1 cellular context compared by ENCODE assay signal in the genomic region with DNA sequence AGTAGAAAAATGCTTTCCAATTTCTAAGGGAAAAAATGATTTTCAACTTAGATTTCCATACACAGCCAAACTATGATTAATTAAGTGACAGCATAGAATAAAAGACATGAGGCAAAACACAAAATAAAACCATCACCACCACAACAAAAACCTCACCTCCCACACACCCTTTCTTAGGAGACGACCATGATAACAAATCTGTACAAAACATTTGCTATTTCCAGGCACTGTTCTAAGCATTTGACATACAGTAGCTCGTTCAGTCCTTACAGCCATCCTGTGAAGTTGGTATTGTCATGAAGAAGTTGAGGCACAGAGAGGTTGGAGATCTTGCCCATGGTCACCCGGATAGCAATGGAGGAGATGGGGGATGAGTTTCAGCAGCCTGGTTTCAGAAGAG.
TF ChIP-seq lines count a peak whose summit lies in the region.

No MANE protein-coding gene starts in this region.

TF ChIP-seq in K562, 482 proteins besides CTCF, POLR2A, EP300 and RAD21 (continues in another document):
- TF ChIP-seq SOX6 (IDR thresholded peaks at IDR 0.05) (peak; percentile 55; the same call in 1 of the 2 replicates), MEIS2 (IDR thresholded peaks at IDR 0.05; ENCODE audit: partially characterized antibody) (peak; percentile 45), TAF1 (IDR thresholded peaks at IDR 0.05; ENCODE audit: control insufficient read depth, extremely low read depth, insufficient read depth, low read length, severe bottlenecking) (no peak), ZNF561 (CRISPR knock-in tag; conservative IDR thresholded peaks at IDR 0.05) (no peak), ZFX (CRISPR knock-in tag; IDR thresholded peaks at IDR 0.05) (no peak), HDAC1 (IDR thresholded peaks at IDR 0.05) (peak in 1 of 2 experiments; percentile 52; a peak in 2 of 4 replicates), NFIC (IDR thresholded peaks at IDR 0.05) (0 out of 2 replicates have a peak, but pooled peaks have one; percentile 4), KDM5B (IDR thresholded peaks at IDR 0.05; ENCODE audit: insufficient replicate concordance, low read depth, low read length) (no peak), CBFA2T3 (IDR thresholded peaks at IDR 0.05) (peak; percentile 53), KDM4B (IDR thresholded peaks at IDR 0.05; ENCODE audit: borderline replicate concordance in 2 of 2, low read depth in 1 of 2) (no peak), ZNF253 (CRISPR knock-in tag; conservative IDR thresholded peaks at IDR 0.05) (no peak), SREBF2 (CRISPR knock-in tag; IDR thresholded peaks at IDR 0.05) (no peak), STAG1 (CRISPR knock-in tag; IDR thresholded peaks at IDR 0.05; ENCODE audit: borderline replicate concordance) (no peak), RBM15 (IDR thresholded peaks at IDR 0.05; ENCODE audit: insufficient read depth, low read length) (no peak), KAT2B (IDR thresholded peaks at IDR 0.05; ENCODE audit: low read depth, low read length) (no peak), TAF7 (tag; IDR thresholded peaks at IDR 0.05) (no peak), ARID1B (IDR thresholded peaks at IDR 0.05) (peak; percentile 62), HDAC2 (IDR thresholded peaks at IDR 0.05) (no peak), BMI1 (IDR thresholded peaks at IDR 0.05; ENCODE audit: low read length) (no peak), RBBP5 (IDR thresholded peaks at IDR 0.05; ENCODE audit: borderline replicate concordance, insufficient read depth, low read length, poor library complexity, severe bottlenecking) (no peak), RHOXF2B (CRISPR knock-in tag; conservative IDR thresholded peaks at IDR 0.05) (no peak), NFRKB (IDR thresholded peaks at IDR 0.05; ENCODE audit: low read depth) (no peak), RFX5 (IDR thresholded peaks at IDR 0.05; ENCODE audit: low read depth, low read length) (no peak), CCNT2 (IDR thresholded peaks at IDR 0.05; ENCODE audit: borderline replicate concordance, extremely low read depth, insufficient read length, low read depth, low read length) (no peak), ZNF431 (CRISPR knock-in tag; IDR thresholded peaks at IDR 0.05) (no peak), KDM1A (IDR thresholded peaks at IDR 0.05) (peak; percentile 63 to 74), ELF2 (CRISPR knock-in tag; IDR thresholded peaks at IDR 0.05) (no peak), TOE1 (IDR thresholded peaks at IDR 0.05; ENCODE audit: borderline replicate concordance) (no peak), TOE1 (CRISPR knock-in tag; IDR thresholded peaks at IDR 0.05; ENCODE audit: borderline replicate concordance, low read depth) (no peak)
- TF ChIP-seq, protein P1, sequence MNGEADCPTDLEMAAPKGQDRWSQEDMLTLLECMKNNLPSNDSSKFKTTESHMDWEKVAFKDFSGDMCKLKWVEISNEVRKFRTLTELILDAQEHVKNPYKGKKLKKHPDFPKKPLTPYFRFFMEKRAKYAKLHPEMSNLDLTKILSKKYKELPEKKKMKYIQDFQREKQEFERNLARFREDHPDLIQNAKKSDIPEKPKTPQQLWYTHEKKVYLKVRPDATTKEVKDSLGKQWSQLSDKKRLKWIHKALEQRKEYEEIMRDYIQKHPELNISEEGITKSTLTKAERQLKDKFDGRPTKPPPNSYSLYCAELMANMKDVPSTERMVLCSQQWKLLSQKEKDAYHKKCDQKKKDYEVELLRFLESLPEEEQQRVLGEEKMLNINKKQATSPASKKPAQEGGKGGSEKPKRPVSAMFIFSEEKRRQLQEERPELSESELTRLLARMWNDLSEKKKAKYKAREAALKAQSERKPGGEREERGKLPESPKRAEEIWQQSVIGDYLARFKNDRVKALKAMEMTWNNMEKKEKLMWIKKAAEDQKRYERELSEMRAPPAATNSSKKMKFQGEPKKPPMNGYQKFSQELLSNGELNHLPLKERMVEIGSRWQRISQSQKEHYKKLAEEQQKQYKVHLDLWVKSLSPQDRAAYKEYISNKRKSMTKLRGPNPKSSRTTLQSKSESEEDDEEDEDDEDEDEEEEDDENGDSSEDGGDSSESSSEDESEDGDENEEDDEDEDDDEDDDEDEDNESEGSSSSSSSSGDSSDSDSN (IDR thresholded peaks at IDR 0.05; ENCODE audit: borderline replicate concordance in 1 of 2, low read depth in 2 of 2, low read length in 2 of 2): no peak
- TF ChIP-seq, protein P2, sequence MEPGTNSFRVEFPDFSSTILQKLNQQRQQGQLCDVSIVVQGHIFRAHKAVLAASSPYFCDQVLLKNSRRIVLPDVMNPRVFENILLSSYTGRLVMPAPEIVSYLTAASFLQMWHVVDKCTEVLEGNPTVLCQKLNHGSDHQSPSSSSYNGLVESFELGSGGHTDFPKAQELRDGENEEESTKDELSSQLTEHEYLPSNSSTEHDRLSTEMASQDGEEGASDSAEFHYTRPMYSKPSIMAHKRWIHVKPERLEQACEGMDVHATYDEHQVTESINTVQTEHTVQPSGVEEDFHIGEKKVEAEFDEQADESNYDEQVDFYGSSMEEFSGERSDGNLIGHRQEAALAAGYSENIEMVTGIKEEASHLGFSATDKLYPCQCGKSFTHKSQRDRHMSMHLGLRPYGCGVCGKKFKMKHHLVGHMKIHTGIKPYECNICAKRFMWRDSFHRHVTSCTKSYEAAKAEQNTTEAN (CRISPR knock-in tag; IDR thresholded peaks at IDR 0.05): no peak
- TF ChIP-seq, protein P3, sequence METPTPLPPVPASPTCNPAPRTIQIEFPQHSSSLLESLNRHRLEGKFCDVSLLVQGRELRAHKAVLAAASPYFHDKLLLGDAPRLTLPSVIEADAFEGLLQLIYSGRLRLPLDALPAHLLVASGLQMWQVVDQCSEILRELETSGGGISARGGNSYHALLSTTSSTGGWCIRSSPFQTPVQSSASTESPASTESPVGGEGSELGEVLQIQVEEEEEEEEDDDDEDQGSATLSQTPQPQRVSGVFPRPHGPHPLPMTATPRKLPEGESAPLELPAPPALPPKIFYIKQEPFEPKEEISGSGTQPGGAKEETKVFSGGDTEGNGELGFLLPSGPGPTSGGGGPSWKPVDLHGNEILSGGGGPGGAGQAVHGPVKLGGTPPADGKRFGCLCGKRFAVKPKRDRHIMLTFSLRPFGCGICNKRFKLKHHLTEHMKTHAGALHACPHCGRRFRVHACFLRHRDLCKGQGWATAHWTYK (CRISPR knock-in tag; IDR thresholded peaks at IDR 0.05): no peak
- TF ChIP-seq, protein P4, sequence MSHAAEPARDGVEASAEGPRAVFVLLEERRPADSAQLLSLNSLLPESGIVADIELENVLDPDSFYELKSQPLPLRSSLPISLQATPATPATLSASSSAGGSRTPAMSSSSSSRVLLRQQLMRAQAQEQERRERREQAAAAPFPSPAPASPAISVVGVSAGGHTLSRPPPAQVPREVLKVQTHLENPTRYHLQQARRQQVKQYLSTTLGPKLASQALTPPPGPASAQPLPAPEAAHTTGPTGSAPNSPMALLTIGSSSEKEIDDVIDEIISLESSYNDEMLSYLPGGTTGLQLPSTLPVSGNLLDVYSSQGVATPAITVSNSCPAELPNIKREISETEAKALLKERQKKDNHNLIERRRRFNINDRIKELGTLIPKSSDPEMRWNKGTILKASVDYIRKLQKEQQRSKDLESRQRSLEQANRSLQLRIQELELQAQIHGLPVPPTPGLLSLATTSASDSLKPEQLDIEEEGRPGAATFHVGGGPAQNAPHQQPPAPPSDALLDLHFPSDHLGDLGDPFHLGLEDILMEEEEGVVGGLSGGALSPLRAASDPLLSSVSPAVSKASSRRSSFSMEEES (CRISPR knock-in tag; IDR thresholded peaks at IDR 0.05): no peak
- TF ChIP-seq, protein P5, sequence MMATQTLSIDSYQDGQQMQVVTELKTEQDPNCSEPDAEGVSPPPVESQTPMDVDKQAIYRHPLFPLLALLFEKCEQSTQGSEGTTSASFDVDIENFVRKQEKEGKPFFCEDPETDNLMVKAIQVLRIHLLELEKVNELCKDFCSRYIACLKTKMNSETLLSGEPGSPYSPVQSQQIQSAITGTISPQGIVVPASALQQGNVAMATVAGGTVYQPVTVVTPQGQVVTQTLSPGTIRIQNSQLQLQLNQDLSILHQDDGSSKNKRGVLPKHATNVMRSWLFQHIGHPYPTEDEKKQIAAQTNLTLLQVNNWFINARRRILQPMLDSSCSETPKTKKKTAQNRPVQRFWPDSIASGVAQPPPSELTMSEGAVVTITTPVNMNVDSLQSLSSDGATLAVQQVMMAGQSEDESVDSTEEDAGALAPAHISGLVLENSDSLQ (IDR thresholded peaks at IDR 0.05): peak; percentile 34; the same call in 1 of the 2 replicates
- TF ChIP-seq, protein P6, sequence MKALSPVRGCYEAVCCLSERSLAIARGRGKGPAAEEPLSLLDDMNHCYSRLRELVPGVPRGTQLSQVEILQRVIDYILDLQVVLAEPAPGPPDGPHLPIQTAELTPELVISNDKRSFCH (CRISPR knock-in tag; IDR thresholded peaks at IDR 0.05): no peak
- TF ChIP-seq, protein P6 (tag; IDR thresholded peaks at IDR 0.05): no peak
- TF ChIP-seq, protein P7, sequence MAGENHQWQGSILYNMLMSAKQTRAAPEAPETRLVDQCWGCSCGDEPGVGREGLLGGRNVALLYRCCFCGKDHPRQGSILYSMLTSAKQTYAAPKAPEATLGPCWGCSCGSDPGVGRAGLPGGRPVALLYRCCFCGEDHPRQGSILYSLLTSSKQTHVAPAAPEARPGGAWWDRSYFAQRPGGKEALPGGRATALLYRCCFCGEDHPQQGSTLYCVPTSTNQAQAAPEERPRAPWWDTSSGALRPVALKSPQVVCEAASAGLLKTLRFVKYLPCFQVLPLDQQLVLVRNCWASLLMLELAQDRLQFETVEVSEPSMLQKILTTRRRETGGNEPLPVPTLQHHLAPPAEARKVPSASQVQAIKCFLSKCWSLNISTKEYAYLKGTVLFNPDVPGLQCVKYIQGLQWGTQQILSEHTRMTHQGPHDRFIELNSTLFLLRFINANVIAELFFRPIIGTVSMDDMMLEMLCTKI (IDR thresholded peaks at IDR 0.05; ENCODE audit: partially characterized antibody): no peak
- TF ChIP-seq, protein P8, sequence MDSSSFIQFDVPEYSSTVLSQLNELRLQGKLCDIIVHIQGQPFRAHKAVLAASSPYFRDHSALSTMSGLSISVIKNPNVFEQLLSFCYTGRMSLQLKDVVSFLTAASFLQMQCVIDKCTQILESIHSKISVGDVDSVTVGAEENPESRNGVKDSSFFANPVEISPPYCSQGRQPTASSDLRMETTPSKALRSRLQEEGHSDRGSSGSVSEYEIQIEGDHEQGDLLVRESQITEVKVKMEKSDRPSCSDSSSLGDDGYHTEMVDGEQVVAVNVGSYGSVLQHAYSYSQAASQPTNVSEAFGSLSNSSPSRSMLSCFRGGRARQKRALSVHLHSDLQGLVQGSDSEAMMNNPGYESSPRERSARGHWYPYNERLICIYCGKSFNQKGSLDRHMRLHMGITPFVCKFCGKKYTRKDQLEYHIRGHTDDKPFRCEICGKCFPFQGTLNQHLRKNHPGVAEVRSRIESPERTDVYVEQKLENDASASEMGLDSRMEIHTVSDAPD (CRISPR knock-in tag; IDR thresholded peaks at IDR 0.05): no peak
- TF ChIP-seq, protein P9, sequence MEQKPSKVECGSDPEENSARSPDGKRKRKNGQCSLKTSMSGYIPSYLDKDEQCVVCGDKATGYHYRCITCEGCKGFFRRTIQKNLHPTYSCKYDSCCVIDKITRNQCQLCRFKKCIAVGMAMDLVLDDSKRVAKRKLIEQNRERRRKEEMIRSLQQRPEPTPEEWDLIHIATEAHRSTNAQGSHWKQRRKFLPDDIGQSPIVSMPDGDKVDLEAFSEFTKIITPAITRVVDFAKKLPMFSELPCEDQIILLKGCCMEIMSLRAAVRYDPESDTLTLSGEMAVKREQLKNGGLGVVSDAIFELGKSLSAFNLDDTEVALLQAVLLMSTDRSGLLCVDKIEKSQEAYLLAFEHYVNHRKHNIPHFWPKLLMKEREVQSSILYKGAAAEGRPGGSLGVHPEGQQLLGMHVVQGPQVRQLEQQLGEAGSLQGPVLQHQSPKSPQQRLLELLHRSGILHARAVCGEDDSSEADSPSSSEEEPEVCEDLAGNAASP (IDR thresholded peaks at IDR 0.05): no peak
- TF ChIP-seq, protein P10, sequence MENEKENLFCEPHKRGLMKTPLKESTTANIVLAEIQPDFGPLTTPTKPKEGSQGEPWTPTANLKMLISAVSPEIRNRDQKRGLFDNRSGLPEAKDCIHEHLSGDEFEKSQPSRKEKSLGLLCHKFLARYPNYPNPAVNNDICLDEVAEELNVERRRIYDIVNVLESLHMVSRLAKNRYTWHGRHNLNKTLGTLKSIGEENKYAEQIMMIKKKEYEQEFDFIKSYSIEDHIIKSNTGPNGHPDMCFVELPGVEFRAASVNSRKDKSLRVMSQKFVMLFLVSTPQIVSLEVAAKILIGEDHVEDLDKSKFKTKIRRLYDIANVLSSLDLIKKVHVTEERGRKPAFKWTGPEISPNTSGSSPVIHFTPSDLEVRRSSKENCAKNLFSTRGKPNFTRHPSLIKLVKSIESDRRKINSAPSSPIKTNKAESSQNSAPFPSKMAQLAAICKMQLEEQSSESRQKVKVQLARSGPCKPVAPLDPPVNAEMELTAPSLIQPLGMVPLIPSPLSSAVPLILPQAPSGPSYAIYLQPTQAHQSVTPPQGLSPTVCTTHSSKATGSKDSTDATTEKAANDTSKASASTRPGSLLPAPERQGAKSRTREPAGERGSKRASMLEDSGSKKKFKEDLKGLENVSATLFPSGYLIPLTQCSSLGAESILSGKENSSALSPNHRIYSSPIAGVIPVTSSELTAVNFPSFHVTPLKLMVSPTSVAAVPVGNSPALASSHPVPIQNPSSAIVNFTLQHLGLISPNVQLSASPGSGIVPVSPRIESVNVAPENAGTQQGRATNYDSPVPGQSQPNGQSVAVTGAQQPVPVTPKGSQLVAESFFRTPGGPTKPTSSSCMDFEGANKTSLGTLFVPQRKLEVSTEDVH (IDR thresholded peaks at IDR 0.05; ENCODE audit: low read depth, partially characterized antibody): no peak
- TF ChIP-seq, protein P11, sequence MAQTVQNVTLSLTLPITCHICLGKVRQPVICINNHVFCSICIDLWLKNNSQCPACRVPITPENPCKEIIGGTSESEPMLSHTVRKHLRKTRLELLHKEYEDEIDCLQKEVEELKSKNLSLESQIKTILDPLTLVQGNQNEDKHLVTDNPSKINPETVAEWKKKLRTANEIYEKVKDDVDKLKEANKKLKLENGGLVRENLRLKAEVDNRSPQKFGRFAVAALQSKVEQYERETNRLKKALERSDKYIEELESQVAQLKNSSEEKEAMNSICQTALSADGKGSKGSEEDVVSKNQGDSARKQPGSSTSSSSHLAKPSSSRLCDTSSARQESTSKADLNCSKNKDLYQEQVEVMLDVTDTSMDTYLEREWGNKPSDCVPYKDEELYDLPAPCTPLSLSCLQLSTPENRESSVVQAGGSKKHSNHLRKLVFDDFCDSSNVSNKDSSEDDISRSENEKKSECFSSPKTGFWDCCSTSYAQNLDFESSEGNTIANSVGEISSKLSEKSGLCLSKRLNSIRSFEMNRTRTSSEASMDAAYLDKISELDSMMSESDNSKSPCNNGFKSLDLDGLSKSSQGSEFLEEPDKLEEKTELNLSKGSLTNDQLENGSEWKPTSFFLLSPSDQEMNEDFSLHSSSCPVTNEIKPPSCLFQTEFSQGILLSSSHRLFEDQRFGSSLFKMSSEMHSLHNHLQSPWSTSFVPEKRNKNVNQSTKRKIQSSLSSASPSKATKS (CRISPR knock-in tag; IDR thresholded peaks at IDR 0.05): no peak
